ENCODE assay signal across 7 cellular contexts in the genomic region with DNA sequence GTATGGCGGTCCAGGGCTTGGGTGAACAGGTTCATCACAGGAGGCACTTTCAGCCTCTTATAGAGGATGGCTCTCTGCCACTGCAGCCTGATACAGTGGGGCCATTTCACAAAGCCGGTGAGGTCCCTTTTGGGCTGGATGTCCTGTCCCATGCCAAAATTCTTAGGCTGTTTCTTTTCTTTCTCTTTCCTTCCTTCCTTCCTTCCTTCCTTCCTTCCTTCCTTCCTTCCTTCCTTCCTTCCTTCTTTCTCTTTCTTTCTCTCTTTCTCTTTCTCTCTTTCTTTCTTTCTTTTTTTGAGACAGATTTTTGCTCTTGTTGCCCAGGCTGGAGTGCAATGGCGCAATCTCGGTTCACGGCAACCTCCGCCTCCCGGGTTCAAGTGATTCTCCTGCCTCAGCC. TPM values are rescaled to one million over a fixed set of nuclear protein-coding genes. Genes with fewer than 3 reads are reported as not detected.
DNase-seq lines count a peak whose midpoint lies in the region; ATAC-seq, FAIRE-seq and TF ChIP-seq lines count a peak whose summit lies in the region.
"Not testable (repeated sequence)": the region's sequence is repeated elsewhere in the genome, so short reads cannot be mapped to it uniquely, and the experiment has no call there.

No MANE protein-coding gene starts in this region.

- peak overlapping the region; percentile 64 for H4K91ac ChIP-seq in mesenchymal stem cell (ENCODE audit: low read length)
- not testable (repeated sequence) for H4K91ac ChIP-seq in trophoblast cell (ENCODE audit: low read depth, low read length)

- FAIRE-seq in K562 (lab: Jason Lieb, UNC) = not testable (repeated sequence)

- not testable (repeated sequence) for H3K36me3 ChIP-seq in BLaER1; HCT116 (ENCODE audit: control insufficient read depth in 1 of 2, insufficient read depth in 2 of 2, low read length in 2 of 2); K562 (ENCODE audit: control insufficient read depth, insufficient read depth, low read length); mesenchymal stem cell (ENCODE audit: control insufficient read depth in 1 of 2, insufficient read depth in 2 of 2, low read depth in 1 of 2, low read length in 2 of 2); trophoblast cell (ENCODE audit: control insufficient read depth in 1 of 2, insufficient read depth in 2 of 2, low read length in 2 of 2); thoracic aorta

- peak overlapping the region; percentile 9 to 15 for H3K4ac ChIP-seq in mesenchymal stem cell (ENCODE audit: low read depth in 1 of 2, low read length in 2 of 2)
- H3K4ac ChIP-seq in trophoblast cell (ENCODE audit: low read depth, low read length) = not testable (repeated sequence)

- not testable (repeated sequence) for H3K27me3 ChIP-seq in BLaER1; HCT116 (ENCODE audit: insufficient read depth, low read length); mesenchymal stem cell (ENCODE audit: control insufficient read depth in 1 of 2, insufficient read depth in 1 of 2, low read length in 2 of 2); trophoblast cell (ENCODE audit: insufficient read depth, low read length); thoracic aorta (replicated peaks; ENCODE audit: insufficient read depth)
- H3K27me3 ChIP-seq in K562 (ENCODE audit: control insufficient read depth in 2 of 2, insufficient read depth in 2 of 2, low read length in 2 of 2) = peaks cover 10 to 27% of the 10 kb centered on the region in 2 experiments

- peak overlapping the region in 1 of 2 experiments; percentile 71 for H3K14ac ChIP-seq in mesenchymal stem cell (ENCODE audit: low read length in 2 of 2)
- not testable (repeated sequence) for H3K14ac ChIP-seq in trophoblast cell (ENCODE audit: low read length)

- H2AFZ ChIP-seq in HCT116 (ENCODE audit: low read depth, low read length, poor library complexity, severe bottlenecking); K562 (ENCODE audit: low read depth, low read length); mesenchymal stem cell (ENCODE audit: low read depth, low read length); trophoblast cell (ENCODE audit: insufficient read depth, low read length, poor library complexity): not testable (repeated sequence)

- not testable (repeated sequence) for H3K9ac ChIP-seq in BLaER1; HCT116 (ENCODE audit: low read length); K562 (ENCODE audit: insufficient read depth in 1 of 2, low read depth in 2 of 2, low read length in 2 of 2); mesenchymal stem cell (ENCODE audit: low read length); trophoblast cell (ENCODE audit: low read length)

- DNase-seq in HCT116 (ENCODE audit: low read depth, low spot score); RWPE1 (ENCODE audit: low spot score); K562 (ENCODE audit: extremely low read depth in 1 of 4, low spot score in 3 of 4); mesenchymal stem cell; trophoblast cell; thoracic aorta (ENCODE audit: low spot score): not testable (repeated sequence)

- not testable (repeated sequence) for BruUV-seq in HCT116 (replicated peaks; lab: Mats Ljungman, UMichigan); K562 (replicated peaks; lab: Mats Ljungman, UMichigan)

- H3K27ac ChIP-seq in BLaER1; K562 (ENCODE audit: extremely low read depth, low read depth, low read length); mesenchymal stem cell (ENCODE audit: low read length, poor library complexity, severe bottlenecking); trophoblast cell (ENCODE audit: low read depth, low read length): not testable (repeated sequence)
- H3K27ac ChIP-seq in HCT116 (ENCODE audit: low read depth, low read length) (peak overlapping the region; percentile 87), RWPE1 (peak overlapping the region; percentile 84), thoracic aorta (peak overlapping the region; percentile 95 to 96)

- peak overlapping the region; percentile 36 for H2BK15ac ChIP-seq in mesenchymal stem cell (ENCODE audit: low read depth, poor library complexity, severe bottlenecking)

- H3K9me2 ChIP-seq in HCT116 (ENCODE audit: insufficient read depth) = not testable (repeated sequence)

- in situ Hi-C loops in K562 (cut with MboI) = not testable (repeated sequence)

- not testable (repeated sequence) for TF ChIP-seq RAD21 in HCT116 (IDR thresholded peaks at IDR 0.05; ENCODE audit: low read depth); K562 (CRISPR knock-in tag; conservative IDR thresholded peaks at IDR 0.05 in 1 of 2, IDR thresholded peaks at IDR 0.05 in 1 of 2)

- H2BK12ac ChIP-seq in mesenchymal stem cell (ENCODE audit: low read length in 2 of 2) (peak overlapping the region; percentile 34 to 93), trophoblast cell (ENCODE audit: low read length) (peak overlapping the region; percentile 48)

- H3K79me1 ChIP-seq in mesenchymal stem cell (replicated peaks; ENCODE audit: low read length, poor library complexity, severe bottlenecking); trophoblast cell (ENCODE audit: low read length): not testable (repeated sequence)

- H3K23ac ChIP-seq in mesenchymal stem cell (ENCODE audit: low read length in 2 of 2); trophoblast cell (ENCODE audit: low read length): not testable (repeated sequence)

- RAD21 ChIA-PET in HCT116 (lab: Charles Lee; ENCODE audit: low non-redundant PET in 1 of 2, low total read pairs in 2 of 2, uncharacterized antibody in 2 of 2, unreplicated experiment in 2 of 2) = interaction anchor here in 1 of 2 experiments (1.5 kb wide), 1 partner anchor 15 kb away, joined by 3 read pairs; no protein-coding TSS in a partner anchor

- H3K79me2 ChIP-seq in HCT116 (ENCODE audit: insufficient read depth, low read length); K562 (ENCODE audit: control insufficient read depth, insufficient read depth, low read length); trophoblast cell (ENCODE audit: control insufficient read depth, insufficient read depth, low read length, poor library complexity): not testable (repeated sequence)

- not testable (repeated sequence) for H3K4me1 ChIP-seq in BLaER1; K562 (replicated peaks in 1 of 2; ENCODE audit: control insufficient read depth in 2 of 2, insufficient read depth in 2 of 2, low read length in 2 of 2); mesenchymal stem cell (ENCODE audit: control insufficient read depth, insufficient read depth, low read depth, low read length); trophoblast cell (ENCODE audit: control insufficient read depth in 1 of 2, insufficient read depth in 2 of 2, low read length in 2 of 2)
- H3K4me1 ChIP-seq in HCT116 (ENCODE audit: control insufficient read depth in 1 of 2, insufficient read depth in 2 of 2, low read length in 2 of 2) (peaks cover 89 to 93% of the 10 kb centered on the region in 2 experiments), thoracic aorta (ENCODE audit: control insufficient read depth in 1 of 2, low read depth in 2 of 2) (peaks cover 21 to 62% of the 10 kb centered on the region in 2 donors)

- not testable (repeated sequence) for H3K9me1 ChIP-seq in K562 (ENCODE audit: control insufficient read depth, insufficient read depth, low read length)

- not testable (repeated sequence) for TF ChIP-seq EP300 in K562 (IDR thresholded peaks at IDR 0.05; ENCODE audit: low read length)

- H3K18ac ChIP-seq in mesenchymal stem cell (ENCODE audit: low read depth in 1 of 2, low read length in 2 of 2) = peak overlapping the region; percentile 1 to 81
- H3K18ac ChIP-seq in trophoblast cell (ENCODE audit: low read length) = not testable (repeated sequence)

- CTCF ChIA-PET in HCT116 (lab: Charles Lee) (interaction anchor here (1.1 kb wide), 1 partner anchor 27 kb away, joined by 3 read pairs; no protein-coding TSS in a partner anchor), RWPE1 (lab: Yijun Ruan, JAX) (interaction anchor here (0.6 to 0.7 kb wide), 2 partner anchors 99 to 940 kb away, joined by 3 to 5 read pairs; no protein-coding TSS in a partner anchor)
- CTCF ChIA-PET in K562 (lab: Yijun Ruan, JAX; ENCODE audit: low intra/inter-chr PET ratio) = not testable (repeated sequence)

- not testable (repeated sequence) for TF ChIP-seq POLR2A in HCT116 (IDR thresholded peaks at IDR 0.05; ENCODE audit: borderline replicate concordance, extremely low read depth, insufficient read depth, insufficient read length); K562 (conservative IDR thresholded peaks at IDR 0.05)

- not testable (repeated sequence) for H4K12ac ChIP-seq in trophoblast cell (ENCODE audit: low read depth, low read length)

- H2AK5ac ChIP-seq in mesenchymal stem cell (ENCODE audit: low read length, severe bottlenecking) (peak overlapping the region; percentile 36), trophoblast cell (ENCODE audit: low read length) (peak overlapping the region; percentile 8)

- H2BK5ac ChIP-seq in mesenchymal stem cell (ENCODE audit: low read depth, low read length, poor library complexity, severe bottlenecking); trophoblast cell (ENCODE audit: low read depth, low read length, poor library complexity): not testable (repeated sequence)

- not testable (repeated sequence) for H2BK120ac ChIP-seq in mesenchymal stem cell (ENCODE audit: low read depth, low read length); trophoblast cell (ENCODE audit: insufficient read depth, low read length, poor library complexity)

- peak overlapping the region; percentile 57 for H4K8ac ChIP-seq in mesenchymal stem cell (ENCODE audit: low read length)
- H4K8ac ChIP-seq in trophoblast cell (ENCODE audit: low read depth, low read length) = not testable (repeated sequence)

- ATAC-seq in HCT116; K562; thoracic aorta (ENCODE audit: insufficient number of reproducible peaks, low FRiP score, low read depth): not testable (repeated sequence)

- not testable (repeated sequence) for H3K9me3 ChIP-seq in BLaER1; HCT116 (ENCODE audit: control insufficient read depth in 1 of 2, insufficient read depth in 1 of 2, low read depth in 1 of 2, low read length in 2 of 2); K562 (replicated peaks; ENCODE audit: control insufficient read depth, insufficient read depth, low read depth, low read length); mesenchymal stem cell (ENCODE audit: control insufficient read depth, low read length); trophoblast cell (ENCODE audit: insufficient read depth, low read depth, low read length); thoracic aorta

- not testable (repeated sequence) for TF ChIP-seq CTCF in HCT116 (IDR thresholded peaks at IDR 0.05 in 2 of 3, conservative IDR thresholded peaks at IDR 0.05 in 1 of 3; ENCODE audit: borderline replicate concordance in 1 of 3, insufficient read depth in 1 of 3, low read depth in 2 of 3, low read length in 2 of 3); RWPE1 (conservative IDR thresholded peaks at IDR 0.05; ENCODE audit: low read depth); K562 (IDR thresholded peaks at IDR 0.05 in 2 of 3, conservative IDR thresholded peaks at IDR 0.05 in 1 of 3; ENCODE audit: insufficient read depth in 2 of 3, low read depth in 1 of 3, low read length in 3 of 3); thoracic aorta (IDR thresholded peaks at IDR 0.05)

- peak overlapping the region; percentile 9; the same call in 1 of the 2 replicates for H3K4me2 ChIP-seq in BLaER1
- not testable (repeated sequence) for H3K4me2 ChIP-seq in HCT116 (ENCODE audit: low read length); K562 (ENCODE audit: insufficient read depth, low read length); mesenchymal stem cell (ENCODE audit: low read length, poor library complexity, severe bottlenecking); trophoblast cell (ENCODE audit: low read length)

- not testable (repeated sequence) for H4K20me1 ChIP-seq in BLaER1; HCT116 (ENCODE audit: insufficient read depth); K562 (replicated peaks; ENCODE audit: control insufficient read depth, insufficient read depth, low read length)

- POLR2A ChIA-PET in HCT116 (lab: Charles Lee) (interaction anchor here (0.6 to 1.8 kb wide), 9 partner anchors 9 to 132 kb away, joined by 3 to 7 read pairs (median 4); no protein-coding TSS in a partner anchor), K562 (lab: Yijun Ruan, JAX) (interaction anchor here (1.2 kb wide), 1 partner anchor 11 kb away, joined by 4 read pairs; no protein-coding TSS in a partner anchor)
- POLR2A ChIA-PET in RWPE1 (lab: Yijun Ruan, JAX; ENCODE audit: low non-redundant PET) = not testable (repeated sequence)

- not testable (repeated sequence) for H3K4me3 ChIP-seq in BLaER1; HCT116 (replicated peaks in 1 of 2; ENCODE audit: low read depth in 1 of 2, low read length in 2 of 2); K562; mesenchymal stem cell (ENCODE audit: insufficient read depth in 1 of 2, low read depth in 1 of 2, low read length in 2 of 2); trophoblast cell (ENCODE audit: low read depth, low read length); thoracic aorta

- WGBS in K562 (ENCODE audit: insufficient coverage, low coverage, missing lambda C conversion rate) = 6% methylated on average over 5 of the region's 7 CpGs
- WGBS in mesenchymal stem cell = 98% methylated on average over 7 of the region's 7 CpGs
- no CpG with 5 or more reads among the region's 7 CpGs for WGBS in trophoblast cell (ENCODE audit: extremely low coverage, insufficient coverage, insufficient read length)

- intact Hi-C loops in HCT116 (cut with micrococcal nuclease); K562 (cut with micrococcal nuclease): not testable (repeated sequence)

RNA-seq across cellular contexts. Expression of gene ERRFI1, which starts 31.7 kb away (rescaled TPM):
- total RNA-seq in HCT116 (2021; ENCODE audit: unreplicated experiment) = 777 TPM
- 536 and 725 TPM in 2 replicates for polyA plus RNA-seq in HCT116 (2012)
- total RNA-seq in K562 (2011; cell fraction: chromatin; rRNA removed; ENCODE audit: low replicate concordance) = 3.7 and 4.7 TPM in 2 replicates
- 1.7 TPM in 2 replicates for total RNA-seq in K562 (2011; cell fraction: nucleolus; rRNA removed)
- total RNA-seq in K562 (2011; cell fraction: nucleoplasm; rRNA removed) = 2.5 and 3.8 TPM in 2 replicates
- total RNA-seq in K562 (2014; rRNA removed) = 0.68 and 0.73 TPM in 2 replicates
- total RNA-seq in K562 (2014; rRNA removed; fragmentation: Illumina TruSeq; extraction: Trizol) = 1.5 and 1.8 TPM in 2 replicates
- total RNA-seq in K562 (2015; rRNA removed; fragmentation: Illumina TruSeq; extraction: Trizol) = 0.98 and 1.1 TPM in 2 replicates
- total RNA-seq in K562 (2021) = 1.6 and 1.9 TPM in 2 replicates
- 1.7 and 4.4 TPM in 2 replicates for polyA plus RNA-seq in K562 (2011; rRNA removed)
- 1.3 and 2.7 TPM in 2 replicates for polyA plus RNA-seq in K562 (2011; cell fraction: cytosol; rRNA removed)
- polyA plus RNA-seq in K562 (2011; cell fraction: nucleus; rRNA removed) = 3.0 and 4.1 TPM in 2 replicates
- polyA plus RNA-seq in K562 (2012) = 1.9 and 2.1 TPM in 2 replicates
- polyA plus RNA-seq in K562 (2014; fragmentation: Illumina TruSeq; extraction: Trizol) = 1.4 and 1.8 TPM in 2 replicates
- polyA plus RNA-seq in K562 (2014; fragmentation: Nextera tagmentation; extraction: Ambion mirVana) = under 1 TPM; 0.67 to 0.72 TPM
- polyA plus RNA-seq in K562 (2014; rRNA removed) = 0.80 and 2.0 TPM in 2 replicates
- 1.3 and 1.9 TPM in 2 replicates for polyA minus RNA-seq in K562 (2011; rRNA and poly(A)+ RNA removed)
- 1.2 and 1.5 TPM in 2 replicates for polyA minus RNA-seq in K562 (2011; cell fraction: cytosol; rRNA and poly(A)+ RNA removed)
- polyA minus RNA-seq in K562 (2011; cell fraction: nucleus; rRNA and poly(A)+ RNA removed) = 1.2 and 1.5 TPM in 2 replicates
- 109 TPM for polyA plus RNA-seq in mesenchymal stem cell (2013, experiment 1 of 2)
- polyA plus RNA-seq in mesenchymal stem cell (2013, experiment 2 of 2) = 106 TPM
- polyA plus RNA-seq in trophoblast cell (2013) = 267 and 277 TPM in 2 replicates
- total RNA-seq in thoracic aorta = 100 to 1,000 TPM; 101 to 158 TPM

Comparison
In these comparisons a context has a peak if more than half of its experiments do, and no peak if none do; other contexts are left out.
1. RNA of gene ERRFI1, which starts 31.7 kb away (total RNA-seq): 777 TPM in HCT116 (single experiment) and 101 to 158 TPM in thoracic aorta; 0.68 to 4.7 TPM in K562; every median in the first group is over 10 times any median in the second.